Comparison of ENCODE assay signal across 11 cellular contexts in the genomic region with DNA sequence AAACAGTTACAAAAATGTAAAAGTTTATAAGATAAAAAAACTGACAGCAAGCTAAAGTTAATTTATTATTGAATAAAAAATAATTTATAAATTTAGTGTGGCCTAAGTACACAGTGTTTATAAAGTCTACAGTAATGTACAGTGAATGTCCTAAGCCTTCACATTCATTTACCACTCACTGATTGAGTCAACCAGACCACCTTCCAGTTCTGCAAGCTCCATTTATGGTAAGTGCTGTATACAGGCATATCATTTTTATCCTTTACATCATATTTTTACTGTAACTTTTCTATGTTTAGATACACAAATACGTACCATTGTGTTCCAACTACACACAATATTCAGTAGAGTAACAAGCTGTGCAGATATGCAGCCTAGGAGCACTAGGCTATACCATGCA.
"Had no signal": no experiment of that assay in that cellular context is flagged by ENCODE, and none has a peak within 500 bp of the region (broad histone marks: within the 10 kb centered on the region; RNA-seq: fewer than 3 reads in every experiment).

No MANE protein-coding gene starts in this region.

- H2AFZ ChIP-seq: GM23248, GM23338 had no signal

- FAIRE-seq: H1, H54 had no signal

- H3K36me3 ChIP-seq: HAP-1 had no signal

- H3K4me2 ChIP-seq: GM23338 had no signal

- H3K9me3 ChIP-seq: HAP-1 had no signal

- H3K4me1 ChIP-seq: HAP-1 had no signal

- DNase-seq: GM23248, GOT3, H7, H9, HCEC 1CT, HFFc6 had no signal

- H3K4me3 ChIP-seq: GM23248, GM23338, HAP-1 had no signal

- ATAC-seq: GM23338, HCT116 had no signal

- H3K9ac ChIP-seq: GM23248 had no signal

- H3K27ac ChIP-seq: GM23248 had no signal
